ENCODE assay signal across 1 cellular context in genomic region chr14:102063092-102063807, GRCh38.
A peak's percentile ranks its signal among the peaks of the same experiment; 100 is the strongest.
TF ChIP-seq lines count a peak whose summit lies in the region.

No MANE protein-coding gene starts in this region.

TF ChIP-seq in K562, 482 proteins besides CTCF, POLR2A, EP300 and RAD21 (continued from another document):
- TF ChIP-seq MYC (IDR thresholded peaks at IDR 0.05; ENCODE audit: low read depth, low read length) (peak; percentile 15; the same call in 1 of the 2 replicates), MYC (CRISPR knock-in tag; IDR thresholded peaks at IDR 0.05; ENCODE audit: borderline replicate concordance, low read depth) (no peak), RBFOX2 (IDR thresholded peaks at IDR 0.05; ENCODE audit: low read depth, low read length) (peak; percentile 43; the same call in 1 of the 2 replicates), SMARCA5 (IDR thresholded peaks at IDR 0.05) (no peak), ZBTB7A (IDR thresholded peaks at IDR 0.05; ENCODE audit: borderline replicate concordance, control insufficient read depth, low read depth, low read length) (0 out of 2 replicates have a peak, but pooled peaks have one; percentile 21), POLR2G (IDR thresholded peaks at IDR 0.05; ENCODE audit: low read depth, low read length) (peak; percentile 52; the same call in 1 of the 2 replicates), CBFB (CRISPR knock-in tag; IDR thresholded peaks at IDR 0.05) (no peak), SMC3 (conservative IDR thresholded peaks at IDR 0.05; ENCODE audit: insufficient read depth, low read depth, low read length) (0 out of 2 replicates have a peak, but pooled peaks have one; percentile 31), DEAF1 (CRISPR knock-in tag; IDR thresholded peaks at IDR 0.05) (peak; percentile 29; the same call in 1 of the 2 replicates), HMGN3 (IDR thresholded peaks at IDR 0.05; ENCODE audit: borderline replicate concordance, extremely low read depth, insufficient read length, low read depth, low read length) (no peak), ATF6 (CRISPR knock-in tag; IDR thresholded peaks at IDR 0.05) (no peak), FOXK2 (conservative IDR thresholded peaks at IDR 0.05 in 1 of 2, IDR thresholded peaks at IDR 0.05 in 1 of 2; ENCODE audit: low read depth in 2 of 2) (peak in 1 of 2 experiments; percentile 45; a peak in 1 of 4 replicates), TCF7L2 (IDR thresholded peaks at IDR 0.05; ENCODE audit: low read depth, low read length) (0 out of 2 replicates have a peak, but pooled peaks have one; percentile 28), EGR1 (conservative IDR thresholded peaks at IDR 0.05) (peak; percentile 36; the same call in 1 of the 2 replicates), CGGBP1 (CRISPR knock-in tag; IDR thresholded peaks at IDR 0.05) (no peak)
TF ChIP-seq in K562: peak in this region for 14.
